In genomic region chr3:16928386-16929132, GRCh38 we compare ENCODE assay signal across 10 cellular contexts. TPM values are rescaled to one million over a fixed set of nuclear protein-coding genes. Genes with fewer than 3 reads are reported as not detected.
A peak's percentile ranks its signal among the peaks of the same experiment; 100 is the strongest.
DNase-seq lines count a peak whose midpoint lies in the region; ATAC-seq and TF ChIP-seq lines count a peak whose summit lies in the region.
"Had no signal": no experiment of that assay in that cellular context is flagged by ENCODE, and none has a peak within 500 bp of the region (broad histone marks: within the 10 kb centered on the region; RNA-seq: fewer than 3 reads in every experiment).

No MANE protein-coding gene starts in this region.

- TF ChIP-seq CTCF in spleen (IDR thresholded peaks at IDR 0.05 in 8 of 11, conservative IDR thresholded peaks at IDR 0.05 in 3 of 11) = no peak
- no peak for TF ChIP-seq CTCF in upper lobe of left lung (IDR thresholded peaks at IDR 0.05)

- WGBS in spleen, 5 donors = 31 to 48% (median 44%) methylated on average over 5 to 6 of the region's 8 CpGs
- 59 to 60% methylated on average over 4 to 5 of the region's 8 CpGs for WGBS in upper lobe of left lung, 2 donors

- no peak for TF ChIP-seq POLR2A in spleen (IDR thresholded peaks at IDR 0.05)
- TF ChIP-seq POLR2A in upper lobe of left lung (IDR thresholded peaks at IDR 0.05) = no peak

- H3K27ac ChIP-seq in spleen (peak overlapping the region in 1 of 8 donors; percentile 8), upper lobe of left lung (no peak overlapping the region)
- H3K27ac ChIP-seq: A549 had no signal

- H3K4me1 ChIP-seq in spleen = peaks cover 3 to 80% (median 46%) of the 10 kb centered on the region in 6 donors
- H3K4me1 ChIP-seq in upper lobe of left lung = no peaks in the 10 kb centered on the region
- H3K4me1 ChIP-seq: A549 had no signal

- TF ChIP-seq EP300 in upper lobe of left lung (IDR thresholded peaks at IDR 0.05) = no peak

- DNase-seq in SIG-M5 treated with dmso at 0.1 percent for 504 hours (lab: John Stamatoyannopoulos, UW; ENCODE audit: unreplicated experiment) (peak; percentile 35), SIG-M5 (lab: John Stamatoyannopoulos, UW) (no peak), NOMO-1 treated with dmso at 0.1 percent for 144 hours (lab: John Stamatoyannopoulos, UW; ENCODE audit: unreplicated experiment) (peak; percentile 5), pons (ENCODE audit: low spot score) (peak; percentile 26), spleen (no peak), upper lobe of left lung (no peak)
- no peak for DNase-seq in activated CD8-positive, alpha-beta memory T cell treated with anti-CD3 and anti-CD28 coated beads for 24 hours
- DNase-seq: NCI-H774 had no signal

- intact Hi-C loops in spleen (cut with DNase I; ENCODE audit: low total_unique reads) = no loop called here

- ATAC-seq in HG02759 (IDR thresholded peaks at IDR 0.05; ENCODE audit: unreplicated experiment) (peak; percentile 46), upper lobe of left lung (ENCODE audit: low FRiP score in 2 of 2) (no peak)
- ATAC-seq: A549 had no signal

- H3K27me3 ChIP-seq in spleen (replicated peaks in 1 of 7) (no peaks in the 10 kb centered on the region), upper lobe of left lung (no peaks in the 10 kb centered on the region)

- no peak overlapping the region for H3K4me3 ChIP-seq in spleen
- H3K4me3 ChIP-seq in upper lobe of left lung = no peak overlapping the region
- H3K4me3 ChIP-seq: A549 had no signal

- H3K36me3 ChIP-seq in spleen (no peaks in the 10 kb centered on the region), upper lobe of left lung (no peaks in the 10 kb centered on the region)

- H3K9me3 ChIP-seq in spleen = peaks cover 0 to 21% (median 14%) of the 10 kb centered on the region in 8 donors
- no peaks in the 10 kb centered on the region for H3K9me3 ChIP-seq in upper lobe of left lung
- H3K9me3 ChIP-seq: A549 had no signal

RNA-seq across cellular contexts. Expression of gene PLCL2, which starts 43.8 kb away (rescaled TPM):
- 10 to 100 TPM; 41.0 to 60.4 (median 48.0) TPM for total RNA-seq in spleen
- polyA plus RNA-seq in spleen = 1 to 10 TPM; 6.9 to 9.6 (median 7.3) TPM
- total RNA-seq in upper lobe of left lung = 10 to 100 TPM in 4 of 6 donors, 1 to 10 TPM in 2; 6.5 to 15.8 (median 10.7) TPM

Comparison
In these comparisons a context has a peak if more than half of its experiments do, and no peak if none do; other contexts are left out.
1. DNase-seq: peak in SIG-M5 treated with dmso at 0.1 percent for 504 hours (single experiment), NOMO-1 treated with dmso at 0.1 percent for 144 hours (single experiment) and pons (single experiment); none in SIG-M5 (single experiment), spleen (single experiment), activated CD8-positive, alpha-beta memory T cell treated with anti-CD3 and anti-CD28 coated beads for 24 hours (single experiment) and upper lobe of left lung (0 of 2).